In the genomic region with DNA sequence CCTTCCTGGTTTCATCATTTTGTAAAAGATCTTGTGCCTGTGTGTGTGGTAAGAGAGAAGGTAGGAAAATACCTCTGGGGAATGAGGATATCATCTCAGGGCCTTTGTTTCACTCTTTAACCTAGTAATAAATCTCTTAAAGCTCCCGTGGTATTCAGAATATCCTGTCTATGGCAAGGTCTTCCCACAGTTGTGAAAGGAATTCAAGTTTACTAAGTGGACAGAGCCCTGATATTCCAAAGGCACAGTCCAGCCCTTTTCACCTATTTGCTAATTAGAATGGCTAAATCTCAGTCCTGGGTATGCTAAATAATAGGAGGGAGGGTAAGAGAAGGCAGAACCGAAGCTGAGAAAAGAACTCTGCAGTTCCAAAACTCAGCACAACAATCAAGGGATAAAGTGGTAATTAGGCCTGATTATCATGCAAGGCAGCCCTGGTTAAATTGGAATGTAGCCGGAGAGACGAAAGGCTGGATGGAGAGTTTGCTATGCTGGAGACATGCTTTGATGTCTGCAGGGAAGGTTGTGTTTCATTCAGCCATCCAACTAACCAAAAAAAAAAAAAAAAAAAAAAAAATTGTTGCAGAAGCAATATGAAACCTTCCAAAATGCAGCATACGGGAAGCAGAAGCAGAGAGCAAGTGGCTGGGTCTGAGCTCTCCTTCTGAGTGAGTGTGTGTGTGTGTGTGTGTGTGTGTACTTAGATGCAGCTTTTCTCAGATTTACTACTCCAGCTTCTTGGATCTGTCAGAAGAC, we compare ENCODE assay signal across 1 cellular context.
TF ChIP-seq lines count a peak whose summit lies in the region.

No MANE protein-coding gene starts in this region.

TF ChIP-seq in IMR-90, 13 proteins besides CTCF, POLR2A, EP300 and RAD21:
- TF ChIP-seq NFE2L2 (IDR thresholded peaks at IDR 0.05; ENCODE audit: low read depth, low read length), result no peak
- TF ChIP-seq CHD1 (IDR thresholded peaks at IDR 0.05; ENCODE audit: low read depth, low read length), result no peak
- no peak for TF ChIP-seq RCOR1 (IDR thresholded peaks at IDR 0.05; ENCODE audit: insufficient replicate concordance, low read length)
- no peak for TF ChIP-seq BHLHE40 (IDR thresholded peaks at IDR 0.05; ENCODE audit: low read depth, low read length)
- TF ChIP-seq, protein P1, sequence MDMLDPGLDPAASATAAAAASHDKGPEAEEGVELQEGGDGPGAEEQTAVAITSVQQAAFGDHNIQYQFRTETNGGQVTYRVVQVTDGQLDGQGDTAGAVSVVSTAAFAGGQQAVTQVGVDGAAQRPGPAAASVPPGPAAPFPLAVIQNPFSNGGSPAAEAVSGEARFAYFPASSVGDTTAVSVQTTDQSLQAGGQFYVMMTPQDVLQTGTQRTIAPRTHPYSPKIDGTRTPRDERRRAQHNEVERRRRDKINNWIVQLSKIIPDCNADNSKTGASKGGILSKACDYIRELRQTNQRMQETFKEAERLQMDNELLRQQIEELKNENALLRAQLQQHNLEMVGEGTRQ (IDR thresholded peaks at IDR 0.05; ENCODE audit: low read depth, low read length), result no peak
- no peak for TF ChIP-seq MAZ (IDR thresholded peaks at IDR 0.05; ENCODE audit: borderline replicate concordance, low read depth, low read length)
- TF ChIP-seq, protein P2, sequence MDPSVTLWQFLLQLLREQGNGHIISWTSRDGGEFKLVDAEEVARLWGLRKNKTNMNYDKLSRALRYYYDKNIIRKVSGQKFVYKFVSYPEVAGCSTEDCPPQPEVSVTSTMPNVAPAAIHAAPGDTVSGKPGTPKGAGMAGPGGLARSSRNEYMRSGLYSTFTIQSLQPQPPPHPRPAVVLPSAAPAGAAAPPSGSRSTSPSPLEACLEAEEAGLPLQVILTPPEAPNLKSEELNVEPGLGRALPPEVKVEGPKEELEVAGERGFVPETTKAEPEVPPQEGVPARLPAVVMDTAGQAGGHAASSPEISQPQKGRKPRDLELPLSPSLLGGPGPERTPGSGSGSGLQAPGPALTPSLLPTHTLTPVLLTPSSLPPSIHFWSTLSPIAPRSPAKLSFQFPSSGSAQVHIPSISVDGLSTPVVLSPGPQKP (IDR thresholded peaks at IDR 0.05; ENCODE audit: borderline replicate concordance, low read depth, low read length), result no peak
- TF ChIP-seq RFX5 (IDR thresholded peaks at IDR 0.05; ENCODE audit: low read depth, low read length), result no peak
- no peak for TF ChIP-seq CEBPB (IDR thresholded peaks at IDR 0.05; ENCODE audit: low read depth, low read length)
- no peak for TF ChIP-seq MXI1 (IDR thresholded peaks at IDR 0.05; ENCODE audit: borderline replicate concordance, low read depth, low read length)
- no peak for TF ChIP-seq SMC3 (IDR thresholded peaks at IDR 0.05; ENCODE audit: low read depth, low read length)
- no peak for TF ChIP-seq MAFK (IDR thresholded peaks at IDR 0.05; ENCODE audit: low read depth, low read length)
- no peak for TF ChIP-seq FOS (IDR thresholded peaks at IDR 0.05; ENCODE audit: low read depth, low read length)
